24 cellular contexts compared by ENCODE assay signal in genomic region chr19:12330340-12330739, GRCh38. TPM values are rescaled to one million over a fixed set of nuclear protein-coding genes. Genes with fewer than 3 reads are reported as not detected.
DNase-seq lines count a peak whose midpoint lies in the region; ATAC-seq and TF ChIP-seq lines count a peak whose summit lies in the region.
"Had no signal": no experiment of that assay in that cellular context is flagged by ENCODE, and none has a peak within 500 bp of the region (broad histone marks: within the 10 kb centered on the region; RNA-seq: fewer than 3 reads in every experiment).

No MANE protein-coding gene starts in this region.

- no peak overlapping the region for H3K4me3 ChIP-seq in CD4-positive, alpha-beta memory T cell (ENCODE audit: low read length in 2 of 2)
- no peak overlapping the region for H3K4me3 ChIP-seq in CD8-positive, alpha-beta memory T cell (ENCODE audit: low read length)
- H3K4me3 ChIP-seq: A549, lung, sigmoid colon, tibial nerve had no signal

- CTCF ChIA-PET in CD4-positive, alpha-beta memory T cell (lab: Charles Lee; ENCODE audit: partially characterized antibody), result no interaction called here
- CTCF ChIA-PET in CD8-positive, alpha-beta memory T cell (lab: Charles Lee), result no interaction called here

- no peaks in the 10 kb centered on the region for H3K36me3 ChIP-seq in CD4-positive, alpha-beta memory T cell (ENCODE audit: insufficient read depth, low read length)
- H3K36me3 ChIP-seq in CD8-positive, alpha-beta memory T cell (ENCODE audit: insufficient read depth, low read length), result no peaks in the 10 kb centered on the region
- H3K36me3 ChIP-seq: sigmoid colon, tibial nerve had no signal

- ATAC-seq in activated naive CD8-positive, alpha-beta T cell treated with anti-CD3 and anti-CD28 coated beads, Interleukin-2, amount 50 U/mL, for 24 hours, result no peak
- ATAC-seq: A549 had no signal

- DNase-seq in activated T-cell treated with anti-CD3 and anti-CD28 coated beads, Interleukin-2, amount 50 U/mL, for 24 hours, result no peak
- DNase-seq in activated T-cell treated with anti-CD3 and anti-CD28 coated beads, Interleukin-2, amount 50 U/mL, for 48 hours, result no peak
- DNase-seq in CD4-positive, alpha-beta memory T cell, result no peak
- no peak for DNase-seq in activated naive CD8-positive, alpha-beta T cell treated with anti-CD3 and anti-CD28 coated beads, Interleukin-2, amount 50 U/mL, for 24 hours
- DNase-seq in A172 (ENCODE audit: low spot score) (no peak), kidney tubule cell (ENCODE audit: low spot score) (no peak)
- DNase-seq in CD8-positive, alpha-beta memory T cell, result no peak
- DNase-seq: activated CD4-positive, alpha-beta T cell treated with anti-CD3 and anti-CD28 coated beads, Interleukin-2, amount 50 U/mL, for 1 hour; activated CD8-positive, alpha-beta memory T cell treated with anti-CD3 and anti-CD28 coated beads, Interleukin-2, amount 50 U/mL, for 4 hours; activated gamma-delta T cell; AML-193; DMS53; effector CD4-positive, alpha-beta T cell; H7; MV-4-11; NCI-H446 treated with DMSO at 0.1 percent for 48 hours; posterior cingulate gyrus; RPMI8226; sigmoid colon; T-helper 2 cell had no signal

- no peaks in the 10 kb centered on the region for H3K9me3 ChIP-seq in CD4-positive, alpha-beta memory T cell (ENCODE audit: control insufficient read depth in 1 of 2, low read length in 2 of 2)
- H3K9me3 ChIP-seq in CD8-positive, alpha-beta memory T cell (ENCODE audit: low read length), result no peaks in the 10 kb centered on the region
- H3K9me3 ChIP-seq: A549, sigmoid colon, tibial nerve had no signal

- peaks cover 63% of the 10 kb centered on the region for H3K4me1 Mint-ChIP-seq in activated T-cell treated with anti-CD3 and anti-CD28 coated beads, Interleukin-2, amount 50 U/mL, for 24 hours (ENCODE audit: low read depth)
- peaks cover 37 to 59% (median 45%) of the 10 kb centered on the region in 4 donors for H3K4me1 Mint-ChIP-seq in CD4-positive, alpha-beta memory T cell
- peaks cover 54% of the 10 kb centered on the region for H3K4me1 Mint-ChIP-seq in activated naive CD8-positive, alpha-beta T cell treated with anti-CD3 and anti-CD28 coated beads, Interleukin-2, amount 50 U/mL, for 24 hours
- peaks cover 20% of the 10 kb centered on the region for H3K4me1 Mint-ChIP-seq in nephron
- peaks cover 37 to 58% (median 38%) of the 10 kb centered on the region in 3 donors for H3K4me1 Mint-ChIP-seq in CD8-positive, alpha-beta memory T cell

- H3K27me3 ChIP-seq in CD4-positive, alpha-beta memory T cell (ENCODE audit: insufficient read depth, low read length), result no peaks in the 10 kb centered on the region
- no peaks in the 10 kb centered on the region for H3K27me3 ChIP-seq in CD8-positive, alpha-beta memory T cell (ENCODE audit: insufficient read depth, low read length, poor library complexity, severe bottlenecking)
- H3K27me3 ChIP-seq: sigmoid colon, tibial nerve had no signal

- peaks cover 27% of the 10 kb centered on the region for H3K36me3 Mint-ChIP-seq in activated T-cell treated with anti-CD3 and anti-CD28 coated beads, Interleukin-2, amount 50 U/mL, for 24 hours (ENCODE audit: low read depth)
- peaks cover 14 to 20% of the 10 kb centered on the region in 2 donors for H3K36me3 Mint-ChIP-seq in CD4-positive, alpha-beta memory T cell
- peaks cover 19% of the 10 kb centered on the region for H3K36me3 Mint-ChIP-seq in activated naive CD8-positive, alpha-beta T cell treated with anti-CD3 and anti-CD28 coated beads, Interleukin-2, amount 50 U/mL, for 24 hours (ENCODE audit: low read depth)
- H3K36me3 Mint-ChIP-seq in nephron (ENCODE audit: low read depth), result peaks cover 7% of the 10 kb centered on the region
- H3K36me3 Mint-ChIP-seq in CD8-positive, alpha-beta memory T cell, result peaks cover 1 to 14% (median 6%) of the 10 kb centered on the region in 3 donors

- POLR2A ChIA-PET in CD4-positive, alpha-beta memory T cell (lab: Charles Lee; ENCODE audit: partially characterized antibody), result interaction anchor here (5.3 kb wide), 1 partner anchor 38 kb away, joined by 148 read pairs; the partner anchor contains the start of gene ZNF44
- POLR2A ChIA-PET in CD8-positive, alpha-beta memory T cell (lab: Charles Lee), result no interaction called here

- intact Hi-C loops in CD4-positive, alpha-beta memory T cell (cut with micrococcal nuclease), result loop anchor here (5.0 kb wide), 1 partner anchor 128 kb away; no protein-coding TSS in a partner anchor

- no peak overlapping the region for H3K4me3 Mint-ChIP-seq in activated T-cell treated with anti-CD3 and anti-CD28 coated beads, Interleukin-2, amount 50 U/mL, for 24 hours
- H3K4me3 Mint-ChIP-seq in CD4-positive, alpha-beta memory T cell, result peak overlapping the region in 3 of 8 donors; percentile 18 to 100 (median 29)
- H3K4me3 Mint-ChIP-seq in activated naive CD8-positive, alpha-beta T cell treated with anti-CD3 and anti-CD28 coated beads, Interleukin-2, amount 50 U/mL, for 24 hours, result peak overlapping the region; percentile 93
- peak overlapping the region in 2 of 3 experiments; percentile 7 to 13 for H3K4me3 Mint-ChIP-seq in nephron
- H3K4me3 Mint-ChIP-seq in CD8-positive, alpha-beta memory T cell, result peak overlapping the region in 1 of 7 donors; percentile 100

- TF ChIP-seq CTCF in nephron (IDR thresholded peaks at IDR 0.05; ENCODE audit: unreplicated experiment in 3 of 3), result no peak

- peak overlapping the region; percentile 6 for H3K27ac Mint-ChIP-seq in activated T-cell treated with anti-CD3 and anti-CD28 coated beads, Interleukin-2, amount 50 U/mL, for 24 hours
- H3K27ac Mint-ChIP-seq in CD4-positive, alpha-beta memory T cell, result peak overlapping the region in 4 of 7 donors; percentile 49 to 83 (median 74)
- H3K27ac Mint-ChIP-seq in activated naive CD8-positive, alpha-beta T cell treated with anti-CD3 and anti-CD28 coated beads, Interleukin-2, amount 50 U/mL, for 24 hours, result peak overlapping the region; percentile 32
- peak overlapping the region in 1 of 3 experiments; percentile 68 for H3K27ac Mint-ChIP-seq in nephron
- no peak overlapping the region for H3K27ac Mint-ChIP-seq in CD8-positive, alpha-beta memory T cell

- H3K9me3 Mint-ChIP-seq in activated T-cell treated with anti-CD3 and anti-CD28 coated beads, Interleukin-2, amount 50 U/mL, for 24 hours, result no peaks in the 10 kb centered on the region
- no peaks in the 10 kb centered on the region for H3K9me3 Mint-ChIP-seq in CD4-positive, alpha-beta memory T cell
- no peaks in the 10 kb centered on the region for H3K9me3 Mint-ChIP-seq in activated naive CD8-positive, alpha-beta T cell treated with anti-CD3 and anti-CD28 coated beads, Interleukin-2, amount 50 U/mL, for 24 hours
- peaks cover 14% of the 10 kb centered on the region for H3K9me3 Mint-ChIP-seq in nephron
- peaks cover 0 to 1% (median 0%) of the 10 kb centered on the region in 5 donors for H3K9me3 Mint-ChIP-seq in CD8-positive, alpha-beta memory T cell

- peaks cover 27% of the 10 kb centered on the region for H3K4me1 ChIP-seq in CD4-positive, alpha-beta memory T cell (ENCODE audit: insufficient read depth, low read length)
- H3K4me1 ChIP-seq in CD8-positive, alpha-beta memory T cell (ENCODE audit: insufficient read depth, low read length), result peaks cover 23% of the 10 kb centered on the region
- H3K4me1 ChIP-seq: A549 had no signal

- no peak overlapping the region for H3K27ac ChIP-seq in CD4-positive, alpha-beta memory T cell (ENCODE audit: low read depth, low read length)
- H3K27ac ChIP-seq in CD8-positive, alpha-beta memory T cell (ENCODE audit: low read depth, low read length), result no peak overlapping the region
- H3K27ac ChIP-seq: A549, sigmoid colon, tibial nerve had no signal

- H3K27me3 Mint-ChIP-seq in activated T-cell treated with anti-CD3 and anti-CD28 coated beads, Interleukin-2, amount 50 U/mL, for 24 hours, result no peaks in the 10 kb centered on the region
- no peaks in the 10 kb centered on the region for H3K27me3 Mint-ChIP-seq in CD4-positive, alpha-beta memory T cell
- H3K27me3 Mint-ChIP-seq in activated naive CD8-positive, alpha-beta T cell treated with anti-CD3 and anti-CD28 coated beads, Interleukin-2, amount 50 U/mL, for 24 hours, result no peaks in the 10 kb centered on the region
- no peaks in the 10 kb centered on the region for H3K27me3 Mint-ChIP-seq in nephron (ENCODE audit: low read depth)
- H3K27me3 Mint-ChIP-seq in CD8-positive, alpha-beta memory T cell, result peaks cover 0 to 1% of the 10 kb centered on the region in 2 donors

RNA-seq across cellular contexts. Expression of gene ZNF563, which starts 3.1 kb away (rescaled TPM):
- 10 to 100 TPM; 15.0 to 15.6 TPM for total RNA-seq in CD4-positive, alpha-beta memory T cell
- polyA plus RNA-seq in CD4-positive, alpha-beta memory T cell, result 1 to 10 TPM; 5.4 to 6.9 TPM
- total RNA-seq in A172 (2014; rRNA removed; shearing (Covaris generic)), result not detected in 2 replicates
- total RNA-seq in CD8-positive, alpha-beta memory T cell, result 1 to 10 TPM; 2.8 to 3.5 TPM
- 3.5 TPM for polyA plus RNA-seq in CD8-positive, alpha-beta memory T cell
- total RNA-seq: H7 had no signal
- polyA plus RNA-seq: A549 had no signal

RNA-seq across cellular contexts. Expression of gene ZNF442, which starts 35.1 kb away (rescaled TPM):
- total RNA-seq in CD4-positive, alpha-beta memory T cell, result 1 to 10 TPM; 2.5 to 3.8 TPM
- 1 to 10 TPM in 1 of 2 donors, under 1 TPM in 1; 0.75 to 1.4 TPM for polyA plus RNA-seq in CD4-positive, alpha-beta memory T cell
- total RNA-seq in A172 (2014; rRNA removed; shearing (Covaris generic)), result 1.9 and 2.4 TPM in 2 replicates
- 1 to 10 TPM; 2.2 to 2.5 TPM for total RNA-seq in CD8-positive, alpha-beta memory T cell
- polyA plus RNA-seq in CD8-positive, alpha-beta memory T cell, result 1.1 TPM
- total RNA-seq: H7 had no signal
- polyA plus RNA-seq: A549 had no signal

RNA-seq across cellular contexts. Expression of gene ZNF44, which starts 35.7 kb away (rescaled TPM):
- 10 to 100 TPM; 62.2 TPM for total RNA-seq in CD4-positive, alpha-beta memory T cell
- 10 to 100 TPM; 27.9 to 43.9 TPM for polyA plus RNA-seq in CD4-positive, alpha-beta memory T cell
- 8.7 and 9.6 TPM in 2 replicates for total RNA-seq in A172 (2014; rRNA removed; shearing (Covaris generic))
- 10 to 100 TPM; 12.3 to 12.6 TPM for total RNA-seq in CD8-positive, alpha-beta memory T cell
- 27.8 TPM for polyA plus RNA-seq in CD8-positive, alpha-beta memory T cell

Comparison
In these comparisons a context has a peak if more than half of its experiments do, and no peak if none do; other contexts are left out.
1. H3K27ac Mint-ChIP-seq: peak in activated T-cell treated with anti-CD3 and anti-CD28 coated beads, Interleukin-2, amount 50 U/mL, for 24 hours (single experiment), CD4-positive, alpha-beta memory T cell (4 of 7) and activated naive CD8-positive, alpha-beta T cell treated with anti-CD3 and anti-CD28 coated beads, Interleukin-2, amount 50 U/mL, for 24 hours (single experiment); none in CD8-positive, alpha-beta memory T cell (0 of 8).